8 cellular contexts compared by ENCODE assay signal in the genomic region with DNA sequence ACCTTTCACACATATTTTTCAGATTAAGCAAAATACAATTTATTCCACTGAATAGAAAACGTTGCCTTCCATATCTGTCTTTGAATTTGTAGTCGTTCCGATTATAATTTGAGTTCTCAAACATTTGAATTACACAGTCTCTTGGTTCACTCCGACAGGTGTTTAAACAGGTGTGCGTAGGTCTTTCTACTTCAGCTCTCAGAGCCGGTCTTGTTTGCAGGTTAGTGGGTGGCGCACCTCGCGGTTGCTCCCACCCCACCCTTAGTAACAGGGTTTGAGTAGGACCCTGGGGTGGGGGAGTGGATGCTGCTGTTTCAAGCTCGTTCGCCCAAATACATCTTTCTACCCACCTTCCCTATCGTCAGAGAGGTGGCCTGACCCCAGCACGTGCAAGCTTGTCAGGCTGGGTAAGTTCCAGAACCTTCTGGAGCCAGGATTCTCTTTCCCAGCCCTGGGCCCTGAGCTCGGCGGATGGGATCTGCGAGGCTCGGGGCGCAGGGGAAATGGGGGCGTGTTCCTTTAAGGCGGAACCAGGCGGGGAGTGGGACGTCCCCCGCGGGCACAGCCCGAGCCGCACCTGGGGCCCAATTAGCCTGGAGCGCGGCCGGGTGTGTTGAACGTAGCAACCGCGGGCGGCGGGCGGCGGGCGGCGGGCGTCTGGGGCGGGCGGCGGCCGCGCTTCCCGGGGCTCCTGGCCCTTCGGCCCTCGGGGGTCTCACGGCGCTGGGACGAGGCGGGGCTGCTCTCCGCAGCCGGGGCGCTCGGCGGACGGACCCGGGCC. TPM values are rescaled to one million over a fixed set of nuclear protein-coding genes. Genes with fewer than 3 reads are reported as not detected.
DNase-seq lines count a peak whose midpoint lies in the region; ATAC-seq and TF ChIP-seq lines count a peak whose summit lies in the region.

A gene (plus strand): TSS at position 591 of the 781 bp plus-strand sequence.

- intact Hi-C loops in Right ventricle myocardium inferior (cut with DNase I), result no loop called here
- intact Hi-C loops in cardiac septum (cut with DNase I), result no loop called here
- intact Hi-C loops in lower lobe of right lung (cut with DNase I), result no loop called here

- H3K4me3 ChIP-seq in WERI-Rb-1 (ENCODE audit: low read depth, low read length) (peak within 1 kb of the TSS; percentile 42), lower lobe of right lung (peak within 1 kb of the TSS; percentile 62)

- DNase-seq in Right ventricle myocardium inferior (ENCODE audit: missing footprints), result no peak
- no peak for DNase-seq in cardiac septum (ENCODE audit: low spot score)
- DNase-seq in WERI-Rb-1, result peak; percentile 55
- peak; percentile 3 for DNase-seq in cerebellum (ENCODE audit: low spot score)
- DNase-seq in lower lobe of right lung, result peak; percentile 86
- peak; percentile 8 to 60 (median 31) for DNase-seq in stimulated activated CD4-positive, alpha-beta T cell treated with anti-CD3 and anti-CD28 coated beads, TNF-alpha, amount 100 ng/mL, for 24 hours (ENCODE audit: low read depth in 3 of 3)
- DNase-seq in NCI-H446 treated with DMSO at 0.1 percent for 48 hours (lab: John Stamatoyannopoulos, UW), result no peak

- H3K27ac ChIP-seq in WERI-Rb-1, result no peak within 1 kb of the TSS
- H3K27ac ChIP-seq in lower lobe of right lung, result peak within 1 kb of the TSS; percentile 73

- ATAC-seq in Right ventricle myocardium inferior, result peak; percentile 45
- peak; percentile 75 for ATAC-seq in HG03432 (IDR thresholded peaks at IDR 0.05; ENCODE audit: unreplicated experiment)
- ATAC-seq in lower lobe of right lung, result peak; percentile 91 to 93

- H3K9me3 ChIP-seq in WERI-Rb-1 (ENCODE audit: severe bottlenecking), result peaks cover 5% of the 10 kb centered on the region
- no peaks in the 10 kb centered on the region for H3K9me3 ChIP-seq in lower lobe of right lung

- TF ChIP-seq CTCF in WERI-Rb-1 (IDR thresholded peaks at IDR 0.05; ENCODE audit: low read depth, low read length), result no peak
- TF ChIP-seq CTCF in lower lobe of right lung (IDR thresholded peaks at IDR 0.05), result no peak

- peaks cover 11% of the 10 kb centered on the region for H3K4me1 ChIP-seq in lower lobe of right lung

- H3K36me3 ChIP-seq in WERI-Rb-1 (no peaks in the 10 kb centered on the region), lower lobe of right lung (no peaks in the 10 kb centered on the region)

- H3K27me3 ChIP-seq in WERI-Rb-1 (ENCODE audit: insufficient read depth, low read depth, severe bottlenecking) (peaks cover 79% of the 10 kb centered on the region), lower lobe of right lung (ENCODE audit: low read depth) (peaks cover 16% of the 10 kb centered on the region)

RNA-seq across cellular contexts. Expression of the gene that starts here (rescaled TPM):
- 13.9 TPM for total RNA-seq in Right ventricle myocardium inferior
- 5.8 TPM for total RNA-seq in cardiac septum
- total RNA-seq in cerebellum, result 13.2 TPM
- 13.3 TPM for total RNA-seq in lower lobe of right lung

Comparison
In these comparisons a context has a peak if more than half of its experiments do, and no peak if none do; other contexts are left out.
1. DNase-seq: peak in WERI-Rb-1 (single experiment), cerebellum (single experiment), lower lobe of right lung (single experiment) and stimulated activated CD4-positive, alpha-beta T cell treated with anti-CD3 and anti-CD28 coated beads, TNF-alpha, amount 100 ng/mL, for 24 hours (3 of 3); none in Right ventricle myocardium inferior (single experiment), cardiac septum (single experiment) and NCI-H446 treated with DMSO at 0.1 percent for 48 hours (single experiment).
2. Peak in every context shown above with its lines, with median percentiles within 50 percentile points of each other: ATAC-seq.